27 cellular contexts compared by ENCODE assay signal in the genomic region with DNA sequence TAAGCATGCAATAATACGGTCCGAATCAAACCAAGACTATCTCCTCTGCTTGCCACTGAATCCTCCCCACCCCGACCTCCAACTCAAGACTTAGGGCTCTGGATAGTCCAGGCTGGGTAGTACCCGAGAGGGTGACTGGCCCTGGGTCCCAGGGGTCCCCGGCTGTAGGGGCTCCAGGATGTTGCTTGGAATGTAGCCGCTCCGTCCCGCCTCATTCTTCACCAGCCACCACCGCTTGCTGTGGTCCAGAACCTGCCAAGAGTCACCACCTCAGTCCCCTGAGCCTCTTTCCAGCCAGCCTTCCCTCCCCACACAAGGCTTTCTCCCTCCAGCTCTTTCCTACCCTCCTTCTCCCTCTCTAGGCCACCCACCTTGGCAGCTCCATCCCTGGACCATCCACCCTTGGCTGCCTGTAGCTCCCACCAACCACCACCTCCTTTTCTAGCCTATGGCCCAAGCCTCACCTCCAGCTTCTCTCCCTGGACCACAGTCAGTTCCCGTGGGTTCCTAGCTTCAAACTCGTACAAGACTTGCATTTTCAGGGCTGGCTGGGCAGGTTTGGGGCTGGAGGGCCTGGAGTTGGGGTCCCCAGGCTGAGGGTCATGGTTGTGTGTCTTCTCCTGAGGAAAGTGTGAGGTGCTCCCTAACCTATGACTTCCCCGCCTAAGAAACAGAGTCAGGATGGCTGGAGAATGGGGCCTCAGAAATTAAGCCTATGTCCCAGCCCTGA. TPM values are rescaled to one million over a fixed set of nuclear protein-coding genes. Genes with fewer than 3 reads are reported as not detected.
"Had no signal": no experiment of that assay in that cellular context is flagged by ENCODE, and none has a peak within 500 bp of the region (broad histone marks: within the 10 kb centered on the region; RNA-seq: fewer than 3 reads in every experiment).

No MANE protein-coding gene starts in this region.

- H3K27me3 ChIP-seq: gastroesophageal sphincter, hepatocyte, neutrophil, tibial nerve had no signal

- H3K27ac ChIP-seq: gastroesophageal sphincter, hepatocyte, neutrophil, parathyroid adenoma, psoas muscle, tibial nerve had no signal

- H3K9me3 ChIP-seq: gastroesophageal sphincter, neutrophil, psoas muscle, tibial nerve had no signal

- ATAC-seq: activated naive CD8-positive, alpha-beta T cell treated with anti-CD3 and anti-CD28 coated beads, Interleukin-2, amount 50 U/mL, for 24 hours; activated T-cell treated with anti-CD3 and anti-CD28 coated beads, Interleukin-2, amount 50 U/mL, for 4 hours; gastroesophageal sphincter; left cardiac atrium; naive thymus-derived CD8-positive, alpha-beta T cell; psoas muscle; T-helper 17 cell; WTC11 had no signal

- DNase-seq: activated CD4-positive, alpha-beta T cell treated with anti-CD3 and anti-CD28 coated beads for 4 hours; activated CD4-positive, alpha-beta T cell treated with anti-CD3 and anti-CD28 coated beads, Interleukin-2, amount 50 U/mL, for 48 hours; activated CD8-positive, alpha-beta memory T cell treated with anti-CD3 and anti-CD28 coated beads for 24 hours; activated naive CD8-positive, alpha-beta T cell treated with anti-CD3 and anti-CD28 coated beads, Interleukin-2, amount 50 U/mL, for 24 hours; activated T-cell treated with anti-CD3 and anti-CD28 coated beads, Interleukin-2, amount 50 U/mL, for 4 hours; amygdala; caudate nucleus; islet precursor cell; left cardiac atrium; mammary epithelial cell; psoas muscle; stimulated activated naive CD4-positive, alpha-beta T cell; T-helper 17 cell had no signal

- H3K36me3 ChIP-seq: gastroesophageal sphincter, neutrophil, tibial nerve had no signal

- H3K4me1 ChIP-seq: gastroesophageal sphincter, parathyroid adenoma, psoas muscle, tibial nerve had no signal

- H3K4me3 ChIP-seq: gastroesophageal sphincter, hepatocyte, psoas muscle, smooth muscle cell, tibial nerve had no signal

RNA-seq across cellular contexts. Expression of a gene that starts 12.0 kb away (rescaled TPM):
- total RNA-seq: activated T-cell treated with anti-CD3 and anti-CD28 coated beads, Interleukin-2, amount 50 U/mL, for 4 hours; activated T-helper 2 cell treated with anti-CD3 and anti-CD28 coated beads, Interferon-gamma antibody, Interleukin-2, Interleukin-4, amounts not matched to agents 10 μg/mL and 5 μg/mL and 100 μg/mL, durations not matched to agents 14 hours and 24 hours and 36 hours; chondrocyte; endothelial cell of umbilical vein; fibroblast of lung; fibroblast of villous mesenchyme; left cardiac atrium; mammary epithelial cell; naive thymus-derived CD8-positive, alpha-beta T cell; smooth muscle cell; T-helper 17 cell; temporal lobe; tibial nerve had no signal

RNA-seq across cellular contexts. Expression of a gene that starts 39.6 kb away (rescaled TPM):
- total RNA-seq: chondrocyte; mammary epithelial cell; naive thymus-derived CD8-positive, alpha-beta T cell; smooth muscle cell had no signal
